Comparison of ENCODE assay signal across 1 cellular context in the genomic region with DNA sequence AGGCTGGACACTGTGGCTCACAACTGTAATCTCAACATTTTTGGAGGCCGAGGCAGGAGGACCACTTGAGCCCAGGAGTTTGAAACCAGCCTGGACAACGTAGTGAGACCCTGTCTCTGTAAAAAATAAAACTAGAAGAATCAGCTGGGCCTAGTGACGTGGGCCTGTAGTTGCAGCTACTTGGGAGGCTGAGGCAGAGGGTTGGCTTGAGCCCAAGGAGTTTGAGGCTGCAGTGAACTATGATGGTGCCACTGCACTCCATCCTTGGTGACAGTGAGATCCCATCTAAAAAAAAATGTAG.
TF ChIP-seq lines count a peak whose summit lies in the region.

No MANE protein-coding gene starts in this region.

TF ChIP-seq in K562, 482 proteins besides CTCF, POLR2A, EP300 and RAD21:
- TF ChIP-seq ZNF121 (CRISPR knock-in tag; conservative IDR thresholded peaks at IDR 0.05) (peak; percentile 88), LCOR (CRISPR knock-in tag; IDR thresholded peaks at IDR 0.05) (no peak), ZNF239 (CRISPR knock-in tag; IDR thresholded peaks at IDR 0.05) (no peak), RBM25 (IDR thresholded peaks at IDR 0.05; ENCODE audit: low read depth, low read length, severe bottlenecking) (peak; percentile 54), TGIF2 (CRISPR knock-in tag; IDR thresholded peaks at IDR 0.05) (no peak)
